ENCODE assay signal across 13 cellular contexts in the genomic region with DNA sequence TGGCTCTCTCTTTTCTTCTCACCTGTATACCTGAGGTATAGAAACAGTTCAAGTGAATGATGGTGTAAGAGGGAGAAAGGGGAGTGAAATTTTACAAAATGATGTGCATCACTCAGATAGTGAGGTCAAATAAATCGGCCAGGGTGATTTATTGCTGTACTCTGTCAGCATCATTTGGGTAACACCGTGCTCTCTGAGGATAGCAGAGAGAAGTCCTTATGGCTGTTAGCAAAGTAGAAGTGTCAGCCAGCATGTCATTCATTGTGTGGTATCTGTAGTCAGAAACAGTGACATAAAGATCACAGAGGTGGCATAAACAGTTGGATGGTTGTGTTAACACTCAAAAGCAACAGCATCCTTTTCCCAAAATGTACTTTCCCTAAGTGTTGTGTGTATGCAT. TPM values are rescaled to one million over a fixed set of nuclear protein-coding genes. Genes with fewer than 3 reads are reported as not detected.
DNase-seq lines count a peak whose midpoint lies in the region; ATAC-seq and TF ChIP-seq lines count a peak whose summit lies in the region.
"Had no signal": no experiment of that assay in that cellular context is flagged by ENCODE, and none has a peak within 500 bp of the region (broad histone marks: within the 10 kb centered on the region; RNA-seq: fewer than 3 reads in every experiment).

No MANE protein-coding gene starts in this region.

- 70% methylated on average over 2 of the region's 2 CpGs for WGBS in mammary epithelial cell (ENCODE audit: low coverage, missing lambda C conversion rate)
- WGBS in upper lobe of left lung, 2 donors = 31 to 51% methylated on average over 2 of the region's 2 CpGs

- no peak overlapping the region for H2AFZ ChIP-seq in mammary epithelial cell (ENCODE audit: low read depth, low read length)

- TF ChIP-seq CTCF in breast epithelium (IDR thresholded peaks at IDR 0.05) = no peak
- TF ChIP-seq CTCF in mammary epithelial cell (conservative IDR thresholded peaks at IDR 0.05 in 1 of 2, IDR thresholded peaks at IDR 0.05 in 1 of 2; ENCODE audit: extremely low read depth in 1 of 2, insufficient read depth in 1 of 2, low read depth in 1 of 2, low read length in 2 of 2) = no peak
- TF ChIP-seq CTCF in brain (conservative IDR thresholded peaks at IDR 0.05) = no peak
- TF ChIP-seq CTCF in mesothelial cell of epicardium (IDR thresholded peaks at IDR 0.05; ENCODE audit: unreplicated experiment) = no peak
- TF ChIP-seq CTCF in upper lobe of left lung (IDR thresholded peaks at IDR 0.05) = no peak
- TF ChIP-seq CTCF in foreskin keratinocyte (conservative IDR thresholded peaks at IDR 0.05) = no peak

- TF ChIP-seq EP300 in upper lobe of left lung (IDR thresholded peaks at IDR 0.05) = no peak

- intact Hi-C loops in breast epithelium (cut with DNase I; ENCODE audit: low total_unique reads) = loop anchor here (5.0 kb wide), 1 partner anchor 52 kb away; a partner anchor contains a TSS
- intact Hi-C loops in mammary epithelial cell (cut with micrococcal nuclease) = no loop called here

- H3K4me1 ChIP-seq in breast epithelium (peaks cover 0 to 25% of the 10 kb centered on the region in 2 donors), mammary epithelial cell (ENCODE audit: insufficient read depth, low read length) (peaks cover 60% of the 10 kb centered on the region), upper lobe of left lung (peaks cover 63 to 96% (median 86%) of the 10 kb centered on the region in 4 donors), foreskin keratinocyte (peaks cover 26% of the 10 kb centered on the region)

- no peak for DNase-seq in breast epithelium (ENCODE audit: low spot score in 2 of 2)
- DNase-seq in mammary epithelial cell = no peak
- no peak for DNase-seq in mesothelial cell of epicardium (ENCODE audit: low spot score in 2 of 2, unreplicated experiment in 2 of 2)
- DNase-seq in upper lobe of left lung = no peak
- DNase-seq in SHP77 treated with DMSO at 0.1 percent for 48 hours (lab: John Stamatoyannopoulos, UW) = no peak
- DNase-seq in glomerular visceral epithelial cell (ENCODE audit: extremely low spot score) = no peak
- no peak for DNase-seq in foreskin keratinocyte
- DNase-seq: Karpas-422, kidney had no signal

- H3K27me3 Mint-ChIP-seq in brain (peaks cover 2% of the 10 kb centered on the region), mesothelial cell of epicardium (ENCODE audit: low read depth) (no peaks in the 10 kb centered on the region)

- CTCF ChIA-PET in mammary epithelial cell (lab: Charles Lee; ENCODE audit: low non-redundant PET) = no interaction called here

- H4K20me1 ChIP-seq in mammary epithelial cell (ENCODE audit: insufficient read depth, low read length) = no peaks in the 10 kb centered on the region

- H3K36me3 Mint-ChIP-seq in brain (peaks cover 16% of the 10 kb centered on the region), mesothelial cell of epicardium (peaks cover 5% of the 10 kb centered on the region)

- H3K36me3 ChIP-seq in breast epithelium (no peaks in the 10 kb centered on the region), mammary epithelial cell (ENCODE audit: insufficient read depth, low read length) (peaks cover 3% of the 10 kb centered on the region), upper lobe of left lung (no peaks in the 10 kb centered on the region)

- H3K79me2 ChIP-seq in mammary epithelial cell (ENCODE audit: insufficient read depth, low read length) = peaks cover 79% of the 10 kb centered on the region

- H3K4me2 ChIP-seq in mammary epithelial cell (ENCODE audit: insufficient read depth, low read depth, low read length) = no peak overlapping the region

- no TSS peak for BruUV-seq in mammary epithelial cell (replicated peaks; lab: Mats Ljungman, UMichigan)

- in situ Hi-C loops in mammary epithelial cell (cut with MboI; ENCODE audit: low sequenced_read_pairs in 2 of 2) = no loop called here

- no peaks in the 10 kb centered on the region for H3K9me3 ChIP-seq in breast epithelium
- no peaks in the 10 kb centered on the region for H3K9me3 ChIP-seq in mammary epithelial cell (replicated peaks; ENCODE audit: insufficient read depth, low read length)
- no peaks in the 10 kb centered on the region for H3K9me3 ChIP-seq in upper lobe of left lung

- peak overlapping the region; percentile 69 to 75 for H3K27ac ChIP-seq in breast epithelium
- H3K27ac ChIP-seq in mammary epithelial cell (ENCODE audit: insufficient read depth, low read depth, low read length) = no peak overlapping the region
- peak overlapping the region; percentile 77 to 85 (median 82) for H3K27ac ChIP-seq in upper lobe of left lung
- H3K27ac ChIP-seq in foreskin keratinocyte = no peak overlapping the region
- H3K27ac ChIP-seq: epithelial cell of prostate had no signal

- H3K4me1 Mint-ChIP-seq in brain = peaks cover 87% of the 10 kb centered on the region
- peaks cover 60% of the 10 kb centered on the region for H3K4me1 Mint-ChIP-seq in mesothelial cell of epicardium

- dilution Hi-C loops in mammary epithelial cell (cut with HindIII; ENCODE audit: low sequenced_read_pairs) = no loop called here

- H3K27ac Mint-ChIP-seq in brain (peak overlapping the region in 4 of 5 experiments; percentile 36 to 83 (median 72)), mesothelial cell of epicardium (peak overlapping the region; percentile 70)

- ATAC-seq in upper lobe of left lung (ENCODE audit: low FRiP score in 2 of 2) (no peak), foreskin keratinocyte (no peak)
- ATAC-seq: Panc1 had no signal

- TF ChIP-seq POLR2A in breast epithelium (IDR thresholded peaks at IDR 0.05) (no peak), upper lobe of left lung (IDR thresholded peaks at IDR 0.05) (no peak)

- H3K27me3 ChIP-seq in breast epithelium (no peaks in the 10 kb centered on the region), mammary epithelial cell (ENCODE audit: insufficient read depth, low read length) (no peaks in the 10 kb centered on the region), upper lobe of left lung (no peaks in the 10 kb centered on the region), foreskin keratinocyte (no peaks in the 10 kb centered on the region)

- no peak overlapping the region for H3K9ac ChIP-seq in mammary epithelial cell (ENCODE audit: insufficient read depth, low read length)

- no peaks in the 10 kb centered on the region for H3K9me3 Mint-ChIP-seq in brain
- no peaks in the 10 kb centered on the region for H3K9me3 Mint-ChIP-seq in mesothelial cell of epicardium

- no peak overlapping the region for H3K4me3 ChIP-seq in breast epithelium
- no peak overlapping the region for H3K4me3 ChIP-seq in mammary epithelial cell (replicated peaks in 1 of 3; ENCODE audit: insufficient read depth in 1 of 3, low read depth in 2 of 3, low read length in 3 of 3)
- no peak overlapping the region for H3K4me3 ChIP-seq in upper lobe of left lung

- H3K4me3 Mint-ChIP-seq in brain (peak overlapping the region; percentile 38 to 79 (median 77)), mesothelial cell of epicardium (no peak overlapping the region)

RNA-seq across cellular contexts. Expression of a gene that starts 53.4 kb away (rescaled TPM):
- total RNA-seq in breast epithelium (10 to 100 TPM; 60.9 to 74.7 (median 69.8) TPM), mammary epithelial cell (10 to 100 TPM; 70.7 to 85.9 TPM), mesothelial cell of epicardium (70.1 to 74.9 TPM (median 73.4 TPM) in 3 replicates), upper lobe of left lung (10 to 100 TPM; 41.2 to 69.3 (median 58.6) TPM), foreskin keratinocyte (119 and 139 TPM in 2 replicates)
- polyA plus RNA-seq in mammary epithelial cell (75.2 TPM), brain (ENCODE audit: insufficient read depth, low read depth, low replicate concordance) (39.4 TPM), foreskin keratinocyte (104 and 132 TPM in 2 replicates)
- polyA minus RNA-seq in mammary epithelial cell = 28.0 TPM

RNA-seq across cellular contexts. Expression of a gene that starts 57.7 kb away (rescaled TPM):
- total RNA-seq in breast epithelium (not detected), mammary epithelial cell (not detected), mesothelial cell of epicardium (not detected in 3 replicates), upper lobe of left lung (not detected), foreskin keratinocyte (not detected in 2 replicates)
- polyA plus RNA-seq in mammary epithelial cell (not detected), brain (ENCODE audit: insufficient read depth, low read depth, low replicate concordance) (not detected), foreskin keratinocyte (0.79 TPM in 1 of 2 replicates, not detected in the other)
- not detected for polyA minus RNA-seq in mammary epithelial cell
- total RNA-seq: kidney, renal cortical epithelial cell had no signal

Comparison
In these comparisons a context has a peak if more than half of its experiments do, and no peak if none do; other contexts are left out.
1. H3K27ac ChIP-seq: peak in breast epithelium (2 of 2) and upper lobe of left lung (4 of 4); none in mammary epithelial cell (single experiment) and foreskin keratinocyte (single experiment).